1 cellular context compared by ENCODE assay signal in genomic region chr7:152675761-152676636, GRCh38.
TF ChIP-seq lines count a peak whose summit lies in the region.

XRCC2 (minus strand) TSS chr7:152676141; CDS start chr7:152676079, 62 bp downstream.

TF ChIP-seq in SK-N-SH treated with all-trans-retinoic acid at 6 μM for 48 hours, 23 proteins besides CTCF, POLR2A, EP300 and RAD21 (continued from another document):
- TF ChIP-seq, protein P1, sequence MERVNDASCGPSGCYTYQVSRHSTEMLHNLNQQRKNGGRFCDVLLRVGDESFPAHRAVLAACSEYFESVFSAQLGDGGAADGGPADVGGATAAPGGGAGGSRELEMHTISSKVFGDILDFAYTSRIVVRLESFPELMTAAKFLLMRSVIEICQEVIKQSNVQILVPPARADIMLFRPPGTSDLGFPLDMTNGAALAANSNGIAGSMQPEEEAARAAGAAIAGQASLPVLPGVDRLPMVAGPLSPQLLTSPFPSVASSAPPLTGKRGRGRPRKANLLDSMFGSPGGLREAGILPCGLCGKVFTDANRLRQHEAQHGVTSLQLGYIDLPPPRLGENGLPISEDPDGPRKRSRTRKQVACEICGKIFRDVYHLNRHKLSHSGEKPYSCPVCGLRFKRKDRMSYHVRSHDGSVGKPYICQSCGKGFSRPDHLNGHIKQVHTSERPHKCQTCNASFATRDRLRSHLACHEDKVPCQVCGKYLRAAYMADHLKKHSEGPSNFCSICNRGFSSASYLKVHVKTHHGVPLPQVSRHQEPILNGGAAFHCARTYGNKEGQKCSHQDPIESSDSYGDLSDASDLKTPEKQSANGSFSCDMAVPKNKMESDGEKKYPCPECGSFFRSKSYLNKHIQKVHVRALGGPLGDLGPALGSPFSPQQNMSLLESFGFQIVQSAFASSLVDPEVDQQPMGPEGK (CRISPR knock-in tag; IDR thresholded peaks at IDR 0.05; ENCODE audit: borderline replicate concordance): peak; percentile 29; the same call in 1 of the 2 replicates
- no peak for TF ChIP-seq ISL1 (CRISPR knock-in tag; IDR thresholded peaks at IDR 0.05)
- TF ChIP-seq ZNF70 (CRISPR knock-in tag; IDR thresholded peaks at IDR 0.05): no peak
- TF ChIP-seq ARNTL (CRISPR knock-in tag; IDR thresholded peaks at IDR 0.05; ENCODE audit: borderline replicate concordance, low read depth): no peak
